Comparison of ENCODE assay signal across 29 cellular contexts in the genomic region with DNA sequence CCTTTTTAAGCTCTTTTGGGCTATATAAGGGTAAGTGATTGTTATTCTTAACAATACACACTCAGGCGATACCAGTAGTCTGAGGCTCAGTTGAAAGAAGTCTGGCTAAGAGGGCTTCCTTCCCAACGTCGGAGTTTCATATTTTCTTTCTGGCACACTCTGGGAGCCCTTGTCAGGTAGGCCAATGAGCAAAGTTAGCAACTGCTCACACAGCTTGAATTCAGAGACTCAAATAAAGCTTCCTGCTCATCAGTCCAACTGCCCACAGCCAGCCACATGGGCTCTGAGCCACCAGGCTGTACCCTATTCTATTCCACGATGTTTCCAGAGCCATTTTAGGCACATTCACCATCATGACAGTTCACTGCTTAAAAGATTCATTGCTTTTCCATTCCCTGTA.
DNase-seq lines count a peak whose midpoint lies in the region; ATAC-seq lines count a peak whose summit lies in the region.
"Had no signal": no experiment of that assay in that cellular context is flagged by ENCODE, and none has a peak within 500 bp of the region (broad histone marks: within the 10 kb centered on the region; RNA-seq: fewer than 3 reads in every experiment).

No MANE protein-coding gene starts in this region.

- no peaks in the 10 kb centered on the region for H3K36me3 Mint-ChIP-seq in stimulated activated naive CD8-positive, alpha-beta T cell treated with anti-CD3 and anti-CD28 coated beads, Interleukin-15, Interleukin-2, amounts not matched to agents 100 ng/mL and 50 ng/mL, for 24 hours (ENCODE audit: low read depth)
- H3K36me3 Mint-ChIP-seq in activated T-helper 17 cell treated with anti-CD3 and anti-CD28 coated beads, Interleukin-2, amount 50 U/mL, for 72 hours (ENCODE audit: low read depth), result no peaks in the 10 kb centered on the region
- H3K36me3 Mint-ChIP-seq: naive thymus-derived CD8-positive, alpha-beta T cell had no signal

- peak overlapping the region; percentile 59 for H3K27ac Mint-ChIP-seq in stimulated activated naive CD8-positive, alpha-beta T cell treated with anti-CD3 and anti-CD28 coated beads, Interleukin-15, Interleukin-2, amounts not matched to agents 100 ng/mL and 50 ng/mL, for 24 hours
- H3K27ac Mint-ChIP-seq in activated T-helper 17 cell treated with anti-CD3 and anti-CD28 coated beads, Interleukin-2, amount 50 U/mL, for 72 hours, result peak overlapping the region; percentile 14
- H3K27ac Mint-ChIP-seq: activated T-helper 2 cell treated with anti-CD3 and anti-CD28 coated beads, Interferon-gamma antibody, Interleukin-2, Interleukin-4, amounts not matched to agents 10 μg/mL and 5 μg/mL and 100 μg/mL, durations not matched to agents 14 hours and 24 hours and 36 hours; effector memory CD8-positive, alpha-beta T cell had no signal

- H3K4me3 Mint-ChIP-seq in stimulated activated naive CD8-positive, alpha-beta T cell treated with anti-CD3 and anti-CD28 coated beads, Interleukin-15, Interleukin-2, amounts not matched to agents 100 ng/mL and 50 ng/mL, for 24 hours, result no peak overlapping the region
- peak overlapping the region; percentile 23 for H3K4me3 Mint-ChIP-seq in activated T-helper 17 cell treated with anti-CD3 and anti-CD28 coated beads, Interleukin-2, amount 50 U/mL, for 72 hours
- H3K4me3 Mint-ChIP-seq: effector memory CD8-positive, alpha-beta T cell; naive thymus-derived CD8-positive, alpha-beta T cell had no signal

- H3K9me3 Mint-ChIP-seq in stimulated activated naive CD8-positive, alpha-beta T cell treated with anti-CD3 and anti-CD28 coated beads, Interleukin-15, Interleukin-2, amounts not matched to agents 100 ng/mL and 50 ng/mL, for 24 hours, result no peaks in the 10 kb centered on the region
- no peaks in the 10 kb centered on the region for H3K9me3 Mint-ChIP-seq in activated T-helper 17 cell treated with anti-CD3 and anti-CD28 coated beads, Interleukin-2, amount 50 U/mL, for 72 hours
- H3K9me3 Mint-ChIP-seq: activated T-helper 2 cell treated with anti-CD3 and anti-CD28 coated beads, Interferon-gamma antibody, Interleukin-2, Interleukin-4, amounts not matched to agents 10 μg/mL and 5 μg/mL and 100 μg/mL, durations not matched to agents 14 hours and 24 hours and 36 hours; effector memory CD8-positive, alpha-beta T cell; naive thymus-derived CD8-positive, alpha-beta T cell had no signal

- H3K27ac ChIP-seq in muscle layer of duodenum (ENCODE audit: low read length), result peak overlapping the region; percentile 28
- H3K27ac ChIP-seq: adrenal gland, BLaER1, brain microvascular endothelial cell, KMS-11 had no signal

- no peak for ATAC-seq in stimulated activated naive CD8-positive, alpha-beta T cell treated with anti-CD3 and anti-CD28 coated beads, Interleukin-15, Interleukin-2, amounts not matched to agents 100 U/mL and 50 U/mL, for 24 hours
- no peak for ATAC-seq in activated T-helper 17 cell treated with anti-CD3 and anti-CD28 coated beads, Interleukin-2, amount 50 U/mL, for 72 hours (replicated peaks)
- no peak for ATAC-seq in HG02973 (IDR thresholded peaks at IDR 0.05; ENCODE audit: unreplicated experiment)
- ATAC-seq: A549 had no signal

- H3K36me3 ChIP-seq in muscle layer of duodenum (ENCODE audit: control insufficient read depth in 1 of 2, insufficient read depth in 2 of 2, low read length in 2 of 2), result no peaks in the 10 kb centered on the region
- H3K36me3 ChIP-seq: adrenal gland, BLaER1, brain microvascular endothelial cell, spleen had no signal

- H3K27me3 ChIP-seq in muscle layer of duodenum (ENCODE audit: low read depth, low read length), result no peaks in the 10 kb centered on the region
- H3K27me3 ChIP-seq: adrenal gland, BLaER1, brain microvascular endothelial cell, spleen had no signal

- peaks cover 7 to 8% of the 10 kb centered on the region in 2 donors for H3K4me1 ChIP-seq in muscle layer of duodenum (ENCODE audit: control insufficient read depth in 1 of 2, insufficient read depth in 2 of 2, low read length in 2 of 2)

- DNase-seq in stimulated activated naive CD8-positive, alpha-beta T cell treated with anti-CD3 and anti-CD28 coated beads, Interleukin-15, Interleukin-2, amounts not matched to agents 100 U/mL and 50 U/mL, for 24 hours, result no peak
- DNase-seq in SW 1271 (lab: John Stamatoyannopoulos, UW) (no peak), NCI-H2227 treated with DMSO at 0.1 percent for 48 hours (lab: John Stamatoyannopoulos, UW) (no peak), ACHN (no peak)
- DNase-seq: activated CD4-positive, alpha-beta T cell treated with anti-CD3 and anti-CD28 coated beads for 48 hours; activated CD8-positive, alpha-beta memory T cell treated with anti-CD3 and anti-CD28 coated beads, Interleukin-2, amount 50 U/mL, for 4 hours; adrenal gland; brain microvascular endothelial cell; Caco-2; effector memory CD8-positive, alpha-beta T cell; H7; kidney; MV-4-11; naive thymus-derived CD8-positive, alpha-beta T cell; NCI-H748 treated with DMSO at 0.1 percent for 48 hours; OCI-M1; retina; SHP77; spleen; stimulated activated CD4-positive, alpha-beta T cell treated with anti-CD3 and anti-CD28 coated beads, Interleukin-4, amount 100 ng/mL, for 1 hour had no signal

- in situ Hi-C loops in ACHN (cut with HindIII; ENCODE audit: low pct_ligation_motif_present, low pct_unique_long_range_greater_than_20kb, low sequenced_read_pairs), result no loop called here

- no peaks in the 10 kb centered on the region for H3K27me3 Mint-ChIP-seq in stimulated activated naive CD8-positive, alpha-beta T cell treated with anti-CD3 and anti-CD28 coated beads, Interleukin-15, Interleukin-2, amounts not matched to agents 100 ng/mL and 50 ng/mL, for 24 hours
- no peaks in the 10 kb centered on the region for H3K27me3 Mint-ChIP-seq in activated T-helper 17 cell treated with anti-CD3 and anti-CD28 coated beads, Interleukin-2, amount 50 U/mL, for 72 hours
- H3K27me3 Mint-ChIP-seq: effector memory CD8-positive, alpha-beta T cell; naive thymus-derived CD8-positive, alpha-beta T cell; stimulated activated naive CD8-positive, alpha-beta T cell treated with anti-CD3 and anti-CD28 coated beads, Interleukin-15, amount 100 ng/mL, for 72 hours had no signal

- H3K4me1 Mint-ChIP-seq in stimulated activated naive CD8-positive, alpha-beta T cell treated with anti-CD3 and anti-CD28 coated beads, Interleukin-15, Interleukin-2, amounts not matched to agents 100 ng/mL and 50 ng/mL, for 24 hours (ENCODE audit: low read depth), result peaks cover 73% of the 10 kb centered on the region
- peaks cover 38% of the 10 kb centered on the region for H3K4me1 Mint-ChIP-seq in activated T-helper 17 cell treated with anti-CD3 and anti-CD28 coated beads, Interleukin-2, amount 50 U/mL, for 72 hours

- H3K9me3 ChIP-seq in muscle layer of duodenum (ENCODE audit: control insufficient read depth in 1 of 2, low read length in 2 of 2), result no peaks in the 10 kb centered on the region
- H3K9me3 ChIP-seq: A549, adrenal gland, BLaER1, Caco-2, spleen had no signal

- no peak overlapping the region for H3K4me3 ChIP-seq in muscle layer of duodenum (ENCODE audit: low read depth in 1 of 2, low read length in 2 of 2)
- H3K4me3 ChIP-seq: A549, adrenal gland, BLaER1, spleen had no signal
